In the genomic region with DNA sequence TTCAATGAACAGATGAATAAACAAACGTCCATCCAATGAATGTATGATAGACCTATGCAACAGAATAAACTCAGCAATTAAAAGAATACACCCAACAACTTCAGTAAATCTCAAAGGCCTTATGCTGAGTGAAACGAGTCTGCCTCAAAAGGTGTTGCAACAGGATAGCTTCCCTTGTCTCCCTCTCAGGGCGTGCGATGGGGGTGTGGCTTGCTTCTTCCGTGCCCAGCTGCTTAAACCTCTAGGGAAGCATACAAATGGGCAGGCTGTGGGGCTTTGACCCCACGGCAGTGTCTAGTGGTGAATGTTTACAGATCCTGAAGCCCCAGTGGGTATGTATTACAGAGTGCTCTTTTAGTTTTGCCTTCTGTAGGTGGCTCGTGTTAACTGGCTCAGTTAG, we compare ENCODE assay signal across 26 cellular contexts.
DNase-seq lines count a peak whose midpoint lies in the region; ATAC-seq and TF ChIP-seq lines count a peak whose summit lies in the region.
"Had no signal": no experiment of that assay in that cellular context is flagged by ENCODE, and none has a peak within 500 bp of the region (broad histone marks: within the 10 kb centered on the region; RNA-seq: fewer than 3 reads in every experiment).

No MANE protein-coding gene starts in this region.

- no peaks in the 10 kb centered on the region for H3K79me2 ChIP-seq in neural progenitor cell (ENCODE audit: low read depth)

- H3K4me2 ChIP-seq in neural progenitor cell, result peak overlapping the region; percentile 27

- H4K20me1 ChIP-seq in neural progenitor cell (ENCODE audit: low read depth), result no peaks in the 10 kb centered on the region

- H3K9ac ChIP-seq in neural progenitor cell, result no peak overlapping the region

- ATAC-seq in left ventricle myocardium superior, result no peak
- ATAC-seq: naive thymus-derived CD8-positive, alpha-beta T cell; SK-N-SH treated with all-trans-retinoic acid at 6 μM for 48 hours had no signal

- H3K27me3 Mint-ChIP-seq in neural progenitor cell (ENCODE audit: insufficient read depth, low read depth), result no peaks in the 10 kb centered on the region

- no peaks in the 10 kb centered on the region for H3K9me3 Mint-ChIP-seq in neural progenitor cell
- H3K9me3 Mint-ChIP-seq: activated B cell treated with CpG ODN at 0.5 μM for 24 hours; memory B cell; stimulated activated naive CD8-positive, alpha-beta T cell treated with anti-CD3 and anti-CD28 coated beads, Interleukin-15, Interleukin-2, amounts not matched to agents 100 ng/mL and 50 ng/mL, for 24 hours had no signal

- H3K36me3 Mint-ChIP-seq in neural progenitor cell, result no peaks in the 10 kb centered on the region
- H3K36me3 Mint-ChIP-seq: memory B cell had no signal

- no peaks in the 10 kb centered on the region for H3K36me3 ChIP-seq in neural progenitor cell
- H3K36me3 ChIP-seq: brain microvascular endothelial cell, colonic mucosa, ovary, right atrium auricular region, spleen, tibial artery had no signal

- H3K4me1 ChIP-seq in neural progenitor cell, result peaks cover 5% of the 10 kb centered on the region
- H3K4me1 ChIP-seq: colonic mucosa, right atrium auricular region, spleen, tibial artery had no signal

- DNase-seq in NCI-H748 (lab: John Stamatoyannopoulos, UW; ENCODE audit: unreplicated experiment) (peak; percentile 31), NCI-H748 treated with DMSO at 0.1 percent for 48 hours (lab: John Stamatoyannopoulos, UW) (no peak), NCI-H1930 (lab: John Stamatoyannopoulos, UW) (peak; percentile 19 to 25), SKM-1 treated with dmso at 0.1 percent for 144 hours (lab: John Stamatoyannopoulos, UW; ENCODE audit: unreplicated experiment) (peak; percentile 8), neural progenitor cell (ENCODE audit: low spot score) (peak; percentile 29), retina (no peak), midbrain (lab: John Stamatoyannopoulos, UW) (no peak), left ventricle myocardium superior (no peak)
- DNase-seq: activated B cell treated with CpG ODN at 0.5 μM for 24 hours; activated CD4-positive, alpha-beta T cell treated with anti-CD3 and anti-CD28 coated beads, Interleukin-2, amount 50 U/mL, for 48 hours; activated gamma-delta T cell treated with Interleukin-2 at 50 U/mL for 16 hours; brain microvascular endothelial cell; colonic mucosa; naive thymus-derived CD8-positive, alpha-beta T cell; NCI-H1436 treated with DMSO at 0.1 percent for 48 hours; NCI-H226; NK-92 treated with Interleukin-12 subunit alpha and Interleukin-12 subunit beta, amount 100 ng/mL, for 24 hours; ovary; spleen; stimulated activated CD4-positive, alpha-beta T cell treated with anti-CD3 and anti-CD28 coated beads, Interleukin-4, amount 100 ng/mL, for 1 hour; tibial artery had no signal

- peak overlapping the region; percentile 69 for H2AFZ ChIP-seq in neural progenitor cell (replicated peaks)

- no peak overlapping the region for H3K27ac ChIP-seq in neural progenitor cell
- H3K27ac ChIP-seq: brain microvascular endothelial cell, colonic mucosa, ovary, right atrium auricular region, RWPE1, spleen, tibial artery had no signal

- intact Hi-C loops in left ventricle myocardium superior (cut with micrococcal nuclease), result no loop called here

- H3F3A ChIP-seq in neural progenitor cell (ENCODE audit: low read depth), result no peaks in the 10 kb centered on the region

- no peak overlapping the region for H3K4me3 ChIP-seq in neural progenitor cell
- H3K4me3 ChIP-seq: colonic mucosa, ovary, right atrium auricular region, spleen, tibial artery had no signal

- no peak overlapping the region for H3K27ac Mint-ChIP-seq in neural progenitor cell
- H3K27ac Mint-ChIP-seq: activated B cell treated with CpG ODN at 0.5 μM for 24 hours; memory B cell; stimulated activated naive CD8-positive, alpha-beta T cell treated with anti-CD3 and anti-CD28 coated beads, Interleukin-15, Interleukin-2, amounts not matched to agents 100 ng/mL and 50 ng/mL, for 24 hours had no signal

- H3K27me3 ChIP-seq in neural progenitor cell, result peaks cover 12% of the 10 kb centered on the region
- H3K27me3 ChIP-seq: brain microvascular endothelial cell, colonic mucosa, ovary, right atrium auricular region, tibial artery had no signal

- H3K9me3 ChIP-seq in neural progenitor cell (ENCODE audit: low read depth), result no peaks in the 10 kb centered on the region
- H3K9me3 ChIP-seq: colonic mucosa, ovary, right atrium auricular region, spleen, tibial artery had no signal

- TF ChIP-seq CTCF in neural progenitor cell (IDR thresholded peaks at IDR 0.05), result no peak

- H3K4me3 Mint-ChIP-seq in neural progenitor cell, result no peak overlapping the region
- H3K4me3 Mint-ChIP-seq: activated B cell treated with CpG ODN at 0.5 μM for 24 hours; memory B cell; naive thymus-derived CD8-positive, alpha-beta T cell; stimulated activated naive CD8-positive, alpha-beta T cell treated with anti-CD3 and anti-CD28 coated beads, Interleukin-15, Interleukin-2, amounts not matched to agents 100 ng/mL and 50 ng/mL, for 24 hours had no signal

- H3K4me1 Mint-ChIP-seq in neural progenitor cell, result no peaks in the 10 kb centered on the region
- H3K4me1 Mint-ChIP-seq: activated B cell treated with CpG ODN at 0.5 μM for 24 hours; memory B cell; naive thymus-derived CD8-positive, alpha-beta T cell had no signal

Comparison
In these comparisons a context has a peak if more than half of its experiments do, and no peak if none do; other contexts are left out.
1. DNase-seq: peak in NCI-H748 (single experiment), NCI-H1930 (2 of 2), SKM-1 treated with dmso at 0.1 percent for 144 hours (single experiment) and neural progenitor cell (single experiment); none in NCI-H748 treated with DMSO at 0.1 percent for 48 hours (single experiment), retina (single experiment), midbrain (single experiment) and left ventricle myocardium superior (single experiment).